28 cellular contexts compared by ENCODE assay signal in the genomic region with DNA sequence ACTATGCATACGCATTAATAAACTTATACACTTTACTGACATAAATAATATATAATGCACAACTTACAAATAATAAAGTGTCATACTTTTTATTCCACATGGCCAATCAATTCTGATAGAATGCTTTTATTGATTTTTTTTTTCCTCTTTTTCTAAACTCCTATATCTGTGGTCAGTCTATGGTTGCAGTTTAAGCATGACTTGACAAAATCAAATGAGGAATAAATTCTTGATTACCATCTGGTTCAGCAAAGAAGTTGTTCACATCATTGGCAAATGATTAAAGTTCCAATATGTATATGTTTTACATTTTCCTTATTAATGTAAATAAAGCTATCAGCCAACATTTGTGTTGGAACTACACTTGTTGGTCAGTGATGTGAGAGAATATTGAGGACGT.
"Had no signal": no experiment of that assay in that cellular context is flagged by ENCODE, and none has a peak within 500 bp of the region (broad histone marks: within the 10 kb centered on the region; RNA-seq: fewer than 3 reads in every experiment).

No MANE protein-coding gene starts in this region.

- H3K27me3 ChIP-seq: neural progenitor cell, ovary, spleen, suprapubic skin, testis, tibial artery, transverse colon, upper lobe of right lung, uterus had no signal

- H3K9me3 ChIP-seq: ovary, suprapubic skin, testis, tibial artery, upper lobe of right lung, uterus had no signal

- DNase-seq: natural killer cell; occipital lobe; ovary; posterior cingulate gyrus; psoas muscle; right cardiac atrium; spleen; stimulated activated CD4-positive, alpha-beta T cell treated with anti-CD3 and anti-CD28 coated beads, Interleukin-12 subunit alpha, Interleukin-12 subunit beta, amount 100 ng/mL, for 4 hours; stimulated activated CD4-positive, alpha-beta T cell treated with anti-CD3 and anti-CD28 coated beads, Interleukin-1b, Interleukin-23, amount 100 ng/mL, for 48 hours; stimulated activated CD4-positive, alpha-beta T cell treated with anti-CD3 and anti-CD28 coated beads, Interleukin-4, amount 100 ng/mL, for 1 hour; stimulated activated CD4-positive, alpha-beta T cell treated with anti-CD3 and anti-CD28 coated beads, Interleukin-4, amount 100 ng/mL, for 4 hours; stimulated activated CD8-positive, alpha-beta memory T cell treated with anti-CD3 and anti-CD28 coated beads, Interleukin-4, amount 100 ng/mL, for 48 hours; stimulated activated naive CD4-positive, alpha-beta T cell; stimulated activated naive CD8-positive, alpha-beta T cell treated with anti-CD3 and anti-CD28 coated beads, Interleukin-15, amount 100 ng/mL, for 72 hours; stimulated activated naive CD8-positive, alpha-beta T cell treated with anti-CD3 and anti-CD28 coated beads, Interleukin-15, Interleukin-2, amounts not matched to agents 100 U/mL and 50 U/mL, for 24 hours; substantia nigra; testis; tibial artery; transverse colon; upper lobe of right lung; uterus had no signal

- H3K79me2 ChIP-seq: parathyroid adenoma had no signal

- H3K4me2 ChIP-seq: neural progenitor cell, smooth muscle cell had no signal

- H3K27ac ChIP-seq: neural progenitor cell, ovary, parathyroid adenoma, psoas muscle, skin epidermis, spleen, suprapubic skin, testis, tibial artery, transverse colon, upper lobe of right lung, uterus had no signal

- ATAC-seq: natural killer cell; psoas muscle; right cardiac atrium; sciatic nerve; stimulated activated memory B cell treated with anti-CD40 and anti-IgM and Interleukin-4, amounts not matched to agents 10 μg/mL and 1 μg/mL and 100 μg/mL, for 72 hours; stimulated activated naive CD8-positive, alpha-beta T cell treated with anti-CD3 and anti-CD28 coated beads, Interleukin-15, amount 100 ng/mL, for 72 hours; stimulated activated naive CD8-positive, alpha-beta T cell treated with anti-CD3 and anti-CD28 coated beads, Interleukin-15, Interleukin-2, amounts not matched to agents 100 U/mL and 50 U/mL, for 24 hours; upper lobe of right lung had no signal

- H3K4me3 ChIP-seq: neural progenitor cell, ovary, psoas muscle, skin epidermis, smooth muscle cell, spleen, suprapubic skin, testis, tibial artery, transverse colon, upper lobe of right lung, uterus had no signal

- H3K4me1 ChIP-seq: psoas muscle, spleen, testis, transverse colon, upper lobe of right lung, uterus had no signal

- H3K9ac ChIP-seq: neural progenitor cell, parathyroid adenoma had no signal

- H2AFZ ChIP-seq: neural progenitor cell, parathyroid adenoma had no signal

- H3K36me3 ChIP-seq: neural progenitor cell, ovary, spleen, suprapubic skin, tibial artery, transverse colon, upper lobe of right lung, uterus had no signal
